30 cellular contexts compared by ENCODE assay signal in the genomic region with DNA sequence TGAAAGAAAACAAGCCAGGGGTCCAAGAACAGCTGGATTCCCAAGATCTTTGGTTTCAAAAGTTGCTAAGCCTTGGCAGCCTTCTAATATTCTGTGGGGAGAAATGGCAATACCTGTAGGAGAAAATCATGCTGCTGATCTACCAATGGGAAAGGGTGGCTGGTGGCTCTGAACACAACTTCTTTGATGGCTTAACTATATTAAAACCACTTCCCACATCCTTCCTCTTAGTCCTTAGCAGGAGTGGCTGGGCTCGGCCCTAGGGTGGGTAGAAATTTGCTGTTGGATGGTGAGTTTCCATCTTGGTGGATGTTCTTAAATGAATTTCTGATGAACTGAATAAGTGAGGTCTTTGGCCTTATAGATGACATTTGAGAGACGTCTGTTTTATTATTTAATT.
A peak's percentile ranks its signal among the peaks of the same experiment; 100 is the strongest.
DNase-seq lines count a peak whose midpoint lies in the region; ATAC-seq, FAIRE-seq and TF ChIP-seq lines count a peak whose summit lies in the region.
"Had no signal": no experiment of that assay in that cellular context is flagged by ENCODE, and none has a peak within 500 bp of the region (broad histone marks: within the 10 kb centered on the region; RNA-seq: fewer than 3 reads in every experiment).

No MANE protein-coding gene starts in this region.

- no peak for TF ChIP-seq CTCF in DND-41 (IDR thresholded peaks at IDR 0.05; ENCODE audit: borderline replicate concordance, extremely low read depth, low read length, poor library complexity, severe bottlenecking)

- no peak overlapping the region for H3K4me3 ChIP-seq in DND-41 (ENCODE audit: low read depth in 1 of 2, low read length in 2 of 2)
- H3K4me3 ChIP-seq: A549; BLaER1; BLaER1 treated with 17β-estradiol and CSF1 and Interleukin-3, amounts not matched to agents 10 nM and 100 nM had no signal

- H3K9ac ChIP-seq in DND-41 (ENCODE audit: low read depth, low read length), result no peak overlapping the region
- H3K9ac ChIP-seq: BLaER1; BLaER1 treated with 17β-estradiol and CSF1 and Interleukin-3, amounts not matched to agents 10 nM and 100 nM had no signal

- DNase-seq in DND-41, result peak; percentile 50
- peak; percentile 5 to 10 for DNase-seq in Kasumi-1 (lab: John Stamatoyannopoulos, UW)
- DNase-seq in HTR-8/SVneo (ENCODE audit: insufficient read length, low spot score), result no peak
- no peak for DNase-seq in stimulated activated CD4-positive, alpha-beta T cell treated with anti-CD3 and anti-CD28 coated beads, Interleukin-2, amount 100 ng/mL, for 48 hours
- DNase-seq: 8988T; ACHN; AML-193; BE2C; C1 segment of cervical spinal cord; Caco-2; Calu3; CD4-positive, alpha-beta memory T cell; CD4-positive, alpha-beta T cell; CD4-positive, CD25-positive, alpha-beta regulatory T cell; CD8-positive, alpha-beta memory T cell; CD8-positive, alpha-beta T cell; COR-L47; DMS 273 treated with DMSO at 0.1 percent for 48 hours; DMS153; DMS53; DMS79; DMS79 treated with DMSO at 0.1 percent for 48 hours; EL had no signal

- H3K27ac ChIP-seq in DND-41 (ENCODE audit: low read length), result no peak overlapping the region
- H3K27ac ChIP-seq: 22Rv1; A549; BLaER1; BLaER1 treated with 17β-estradiol and CSF1 and Interleukin-3, amounts not matched to agents 10 nM and 100 nM; C4-2B had no signal

- H4K20me1 ChIP-seq in DND-41 (ENCODE audit: insufficient read depth, low read length), result no peaks in the 10 kb centered on the region
- H4K20me1 ChIP-seq: BLaER1; BLaER1 treated with 17β-estradiol and CSF1 and Interleukin-3, amounts not matched to agents 10 nM and 100 nM had no signal

- H3K4me1 ChIP-seq in DND-41 (ENCODE audit: insufficient read depth, low read length), result peaks cover 8% of the 10 kb centered on the region; the same call in 1 of the 2 replicates
- H3K4me1 ChIP-seq: A549, Caco-2 had no signal

- no peak overlapping the region for H3K4me2 ChIP-seq in DND-41 (ENCODE audit: insufficient read depth, low read length)
- H3K4me2 ChIP-seq: A549, BLaER1 had no signal

- peak; percentile 92 for ATAC-seq in DND-41 (ENCODE audit: insufficient read depth, low read depth)
- ATAC-seq: A549; CD8-positive, alpha-beta T cell had no signal

- no peaks in the 10 kb centered on the region for H3K36me3 ChIP-seq in DND-41 (ENCODE audit: insufficient read depth, low read length)
- H3K36me3 ChIP-seq: BE2C; BLaER1; BLaER1 treated with 17β-estradiol and CSF1 and Interleukin-3, amounts not matched to agents 10 nM and 100 nM had no signal

- no peaks in the 10 kb centered on the region for H3K27me3 ChIP-seq in DND-41 (ENCODE audit: insufficient read depth, low read length, poor library complexity)
- H3K27me3 ChIP-seq: BE2C; BLaER1; BLaER1 treated with 17β-estradiol and CSF1 and Interleukin-3, amounts not matched to agents 10 nM and 100 nM had no signal

- H3K9me3 ChIP-seq in DND-41 (ENCODE audit: insufficient read depth, low read length, severe bottlenecking), result no peaks in the 10 kb centered on the region
- H3K9me3 ChIP-seq: A549, BE2C, Caco-2 had no signal

- no peak overlapping the region for H2AFZ ChIP-seq in DND-41 (ENCODE audit: low read depth, low read length)

- FAIRE-seq in HTR-8/SVneo (lab: Jason Lieb, UNC), result no peak
- FAIRE-seq: A204.1, A549, D721Med had no signal

- no peaks in the 10 kb centered on the region for H3K79me2 ChIP-seq in DND-41 (ENCODE audit: insufficient read depth, low read length)

Comparison
In these comparisons a context has a peak if more than half of its experiments do, and no peak if none do; other contexts are left out.
1. DNase-seq: peak in DND-41 (single experiment) and Kasumi-1 (2 of 2); none in HTR-8/SVneo (single experiment) and stimulated activated CD4-positive, alpha-beta T cell treated with anti-CD3 and anti-CD28 coated beads, Interleukin-2, amount 100 ng/mL, for 48 hours (0 of 2).